12 cellular contexts compared by ENCODE assay signal in the genomic region with DNA sequence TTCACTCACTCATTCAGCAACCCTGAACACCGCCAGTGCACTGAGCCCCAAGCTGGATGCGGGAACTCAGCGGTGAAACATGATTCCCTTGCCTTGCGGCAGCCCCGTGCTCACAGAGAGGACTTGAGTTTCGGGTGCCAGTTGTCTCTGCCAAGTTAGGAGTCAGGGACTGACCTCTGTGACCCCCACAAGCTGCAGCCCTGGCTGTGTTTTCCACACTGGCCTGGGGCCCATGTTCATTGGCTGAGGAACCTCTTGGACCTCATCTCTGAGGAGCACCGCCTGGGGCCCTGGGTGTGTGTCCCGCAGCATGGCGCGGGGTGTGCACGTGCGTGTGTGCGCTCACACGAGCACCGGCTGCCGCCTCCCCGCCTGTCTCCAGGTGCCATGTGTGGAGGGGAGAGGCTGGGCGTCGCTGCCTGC. TPM values are rescaled to one million over a fixed set of nuclear protein-coding genes. Genes with fewer than 3 reads are reported as not detected.
DNase-seq lines count a peak whose midpoint lies in the region; ATAC-seq, FAIRE-seq and TF ChIP-seq lines count a peak whose summit lies in the region.
"Had no signal": no experiment of that assay in that cellular context is flagged by ENCODE, and none has a peak within 500 bp of the region (broad histone marks: within the 10 kb centered on the region; RNA-seq: fewer than 3 reads in every experiment).

No MANE protein-coding gene starts in this region.

- no peak overlapping the region for H3K4me3 ChIP-seq in CD4-positive, CD25-positive, alpha-beta regulatory T cell (ENCODE audit: low read depth, low read length)
- H3K4me3 ChIP-seq in K562 (no peak overlapping the region), left ventricle myocardium inferior (no peak overlapping the region), rectal smooth muscle tissue (ENCODE audit: low read length) (no peak overlapping the region)

- no peaks in the 10 kb centered on the region for H3K9me1 ChIP-seq in K562 (ENCODE audit: control insufficient read depth, insufficient read depth, low read length)

- WGBS in K562 (ENCODE audit: insufficient coverage, low coverage, missing lambda C conversion rate), result 97% methylated on average over 15 of the region's 19 CpGs

- peaks cover 90% of the 10 kb centered on the region for H3K36me3 ChIP-seq in CD4-positive, CD25-positive, alpha-beta regulatory T cell (ENCODE audit: control insufficient read depth, insufficient read depth, low read length)
- H3K36me3 ChIP-seq in K562 (ENCODE audit: control insufficient read depth, insufficient read depth, low read length) (peaks cover 94% of the 10 kb centered on the region; the same call in 2 of the 3 replicates), left ventricle myocardium inferior (peaks cover 88% of the 10 kb centered on the region), rectal smooth muscle tissue (ENCODE audit: control insufficient read depth, insufficient read depth, low read length) (peaks cover 64% of the 10 kb centered on the region)

- CTCF ChIA-PET in K562 (lab: Yijun Ruan, JAX; ENCODE audit: low intra/inter-chr PET ratio), result no interaction called here

- no peak for TF ChIP-seq RAD21 in K562 (CRISPR knock-in tag; conservative IDR thresholded peaks at IDR 0.05 in 1 of 2, IDR thresholded peaks at IDR 0.05 in 1 of 2)

- H3K79me2 ChIP-seq in K562 (ENCODE audit: control insufficient read depth, insufficient read depth, low read length), result no peaks in the 10 kb centered on the region; the same call in 2 of the 3 replicates

- in situ Hi-C loops in K562 (cut with MboI), result no loop called here

- no peaks in the 10 kb centered on the region for H3K27me3 ChIP-seq in CD4-positive, CD25-positive, alpha-beta regulatory T cell (ENCODE audit: control insufficient read depth, insufficient read depth, low read length)
- H3K27me3 ChIP-seq in K562 (ENCODE audit: control insufficient read depth in 2 of 2, insufficient read depth in 2 of 2, low read length in 2 of 2) (no peaks in the 10 kb centered on the region), left ventricle myocardium inferior (ENCODE audit: low read depth) (no peaks in the 10 kb centered on the region), rectal smooth muscle tissue (ENCODE audit: control insufficient read depth, insufficient read depth, low read length) (no peaks in the 10 kb centered on the region)

- no peak for FAIRE-seq in K562 (lab: Jason Lieb, UNC)
- FAIRE-seq: G401.6 had no signal

- no peaks in the 10 kb centered on the region for H3K4me1 ChIP-seq in CD4-positive, CD25-positive, alpha-beta regulatory T cell (ENCODE audit: control insufficient read depth, insufficient read depth, low read length, poor library complexity, severe bottlenecking)
- H3K4me1 ChIP-seq in K562 (replicated peaks in 1 of 2; ENCODE audit: control insufficient read depth in 2 of 2, insufficient read depth in 2 of 2, low read length in 2 of 2), result peaks cover 0 to 22% of the 10 kb centered on the region in 2 experiments; a peak in 1 of 5 replicates
- peaks cover 100% of the 10 kb centered on the region for H3K4me1 ChIP-seq in left ventricle myocardium inferior
- H3K4me1 ChIP-seq in rectal smooth muscle tissue (ENCODE audit: control insufficient read depth, insufficient read depth, low read length), result peaks cover 17% of the 10 kb centered on the region

- no peak overlapping the region for H3K4me3 Mint-ChIP-seq in CD4-positive, CD25-positive, alpha-beta regulatory T cell
- no peak overlapping the region for H3K4me3 Mint-ChIP-seq in activated T-helper 2 cell treated with anti-CD3 and anti-CD28 coated beads, Interferon-gamma antibody, Interleukin-2, Interleukin-4, amounts not matched to agents 10 μg/mL and 5 μg/mL and 100 μg/mL, durations not matched to agents 14 hours and 24 hours and 36 hours (ENCODE audit: low read depth)
- no peak overlapping the region for H3K4me3 Mint-ChIP-seq in T-helper 2 cell treated with Interferon-gamma antibody and Interleukin-4, amounts not matched to agents 5 μg/mL and 100 μg/mL, for 36 hours

- no peak for TF ChIP-seq EP300 in K562 (IDR thresholded peaks at IDR 0.05; ENCODE audit: low read length)

- H3K9me3 Mint-ChIP-seq in CD4-positive, CD25-positive, alpha-beta regulatory T cell, result no peaks in the 10 kb centered on the region
- no peaks in the 10 kb centered on the region for H3K9me3 Mint-ChIP-seq in activated T-helper 2 cell treated with anti-CD3 and anti-CD28 coated beads, Interferon-gamma antibody, Interleukin-2, Interleukin-4, amounts not matched to agents 10 μg/mL and 5 μg/mL and 100 μg/mL, durations not matched to agents 14 hours and 24 hours and 36 hours
- no peaks in the 10 kb centered on the region for H3K9me3 Mint-ChIP-seq in T-helper 2 cell treated with Interferon-gamma antibody and Interleukin-4, amounts not matched to agents 5 μg/mL and 100 μg/mL, for 36 hours

- no peak overlapping the region for H2AFZ ChIP-seq in K562 (ENCODE audit: low read depth, low read length)

- DNase-seq in CD4-positive, CD25-positive, alpha-beta regulatory T cell, result no peak
- DNase-seq in K562 (ENCODE audit: extremely low read depth in 1 of 4, low spot score in 3 of 4) (no peak), left ventricle myocardium inferior (peak; percentile 78), activated T-cell treated with anti-CD3 and anti-CD28 coated beads for 4 hours (no peak)
- DNase-seq in activated T-helper 2 cell treated with anti-CD3 and anti-CD28 coated beads, Interferon-gamma antibody, Interleukin-2, Interleukin-4, amounts not matched to agents 10 μg/mL and 5 μg/mL and 100 μg/mL, durations not matched to agents 14 hours and 24 hours and 36 hours (ENCODE audit: low spot score), result no peak
- DNase-seq in T-helper 2 cell treated with Interferon-gamma antibody and Interleukin-4, amounts not matched to agents 5 μg/mL and 100 μg/mL, for 36 hours (ENCODE audit: low spot score), result no peak
- DNase-seq: GOT3, MV-4-11 had no signal

- no peaks in the 10 kb centered on the region for H3K9me3 ChIP-seq in CD4-positive, CD25-positive, alpha-beta regulatory T cell (ENCODE audit: control insufficient read depth in 2 of 2, low read length in 2 of 2)
- H3K9me3 ChIP-seq in K562 (replicated peaks; ENCODE audit: control insufficient read depth, insufficient read depth, low read depth, low read length) (no peaks in the 10 kb centered on the region), left ventricle myocardium inferior (replicated peaks) (no peaks in the 10 kb centered on the region)

- TF ChIP-seq CTCF in K562 (IDR thresholded peaks at IDR 0.05 in 2 of 3, conservative IDR thresholded peaks at IDR 0.05 in 1 of 3; ENCODE audit: insufficient read depth in 2 of 3, low read depth in 1 of 3, low read length in 3 of 3) (no peak), left ventricle myocardium inferior (IDR thresholded peaks at IDR 0.05; ENCODE audit: borderline replicate concordance) (no peak)

- POLR2A ChIA-PET in K562 (lab: Yijun Ruan, JAX), result interaction anchor here (1.2 kb wide), 1 partner anchor 11 kb away, joined by 3 read pairs; no protein-coding TSS in a partner anchor

- intact Hi-C loops in K562 (cut with micrococcal nuclease), result no loop called here
- intact Hi-C loops in left ventricle myocardium inferior (cut with micrococcal nuclease), result no loop called here
- intact Hi-C loops in activated T-helper 2 cell treated with anti-CD3 and anti-CD28 coated beads, Interferon-gamma antibody, Interleukin-2, Interleukin-4, amounts not matched to agents 10 μg/mL and 5 μg/mL and 100 μg/mL, durations not matched to agents 14 hours and 24 hours and 36 hours (cut with micrococcal nuclease), result no loop called here

- peaks cover 3% of the 10 kb centered on the region; the same call in 1 of the 2 replicates for H4K20me1 ChIP-seq in K562 (replicated peaks; ENCODE audit: control insufficient read depth, insufficient read depth, low read length)

- H3K9ac ChIP-seq in K562 (ENCODE audit: insufficient read depth in 1 of 2, low read depth in 2 of 2, low read length in 2 of 2) (peak overlapping the region in 1 of 2 experiments; percentile 13; a peak in 1 of 4 replicates), rectal smooth muscle tissue (ENCODE audit: low read length) (no peak overlapping the region)

- peaks cover 16% of the 10 kb centered on the region for H3K36me3 Mint-ChIP-seq in CD4-positive, CD25-positive, alpha-beta regulatory T cell
- H3K36me3 Mint-ChIP-seq in activated T-helper 2 cell treated with anti-CD3 and anti-CD28 coated beads, Interferon-gamma antibody, Interleukin-2, Interleukin-4, amounts not matched to agents 10 μg/mL and 5 μg/mL and 100 μg/mL, durations not matched to agents 14 hours and 24 hours and 36 hours (ENCODE audit: low read depth), result peaks cover 53% of the 10 kb centered on the region
- H3K36me3 Mint-ChIP-seq in T-helper 2 cell treated with Interferon-gamma antibody and Interleukin-4, amounts not matched to agents 5 μg/mL and 100 μg/mL, for 36 hours (ENCODE audit: low read depth), result peaks cover 30% of the 10 kb centered on the region

- no TSS peak for BruUV-seq in K562 (replicated peaks; lab: Mats Ljungman, UMichigan)

- no peak for ATAC-seq in CD4-positive, CD25-positive, alpha-beta regulatory T cell (ENCODE audit: low read depth in 2 of 2)
- ATAC-seq in K562 (no peak), HG03097 (IDR thresholded peaks at IDR 0.05; ENCODE audit: low FRiP score, unreplicated experiment) (no peak)

- no peak for TF ChIP-seq POLR2A in K562 (conservative IDR thresholded peaks at IDR 0.05)

- no peaks in the 10 kb centered on the region for H3K27me3 Mint-ChIP-seq in CD4-positive, CD25-positive, alpha-beta regulatory T cell
- H3K27me3 Mint-ChIP-seq in activated T-helper 2 cell treated with anti-CD3 and anti-CD28 coated beads, Interferon-gamma antibody, Interleukin-2, Interleukin-4, amounts not matched to agents 10 μg/mL and 5 μg/mL and 100 μg/mL, durations not matched to agents 14 hours and 24 hours and 36 hours (ENCODE audit: low read depth), result no peaks in the 10 kb centered on the region
- H3K27me3 Mint-ChIP-seq in T-helper 2 cell treated with Interferon-gamma antibody and Interleukin-4, amounts not matched to agents 5 μg/mL and 100 μg/mL, for 36 hours (ENCODE audit: low read depth), result no peaks in the 10 kb centered on the region

- no peak overlapping the region for H3K4me2 ChIP-seq in K562 (ENCODE audit: insufficient read depth, low read length)

- peak overlapping the region; percentile 15 to 62 (median 48) for H3K27ac Mint-ChIP-seq in CD4-positive, CD25-positive, alpha-beta regulatory T cell
- H3K27ac Mint-ChIP-seq in activated T-helper 2 cell treated with anti-CD3 and anti-CD28 coated beads, Interferon-gamma antibody, Interleukin-2, Interleukin-4, amounts not matched to agents 10 μg/mL and 5 μg/mL and 100 μg/mL, durations not matched to agents 14 hours and 24 hours and 36 hours, result no peak overlapping the region
- H3K27ac Mint-ChIP-seq in T-helper 2 cell treated with Interferon-gamma antibody and Interleukin-4, amounts not matched to agents 5 μg/mL and 100 μg/mL, for 36 hours, result no peak overlapping the region

- no peaks in the 10 kb centered on the region for H3K4me1 Mint-ChIP-seq in CD4-positive, CD25-positive, alpha-beta regulatory T cell
- no peaks in the 10 kb centered on the region for H3K4me1 Mint-ChIP-seq in activated T-helper 2 cell treated with anti-CD3 and anti-CD28 coated beads, Interferon-gamma antibody, Interleukin-2, Interleukin-4, amounts not matched to agents 10 μg/mL and 5 μg/mL and 100 μg/mL, durations not matched to agents 14 hours and 24 hours and 36 hours (ENCODE audit: low read depth)
- H3K4me1 Mint-ChIP-seq in T-helper 2 cell treated with Interferon-gamma antibody and Interleukin-4, amounts not matched to agents 5 μg/mL and 100 μg/mL, for 36 hours (ENCODE audit: low read depth), result no peaks in the 10 kb centered on the region

- no peak overlapping the region for H3K27ac ChIP-seq in CD4-positive, CD25-positive, alpha-beta regulatory T cell (ENCODE audit: insufficient read depth, low read length, poor library complexity, severe bottlenecking)
- no peak overlapping the region for H3K27ac ChIP-seq in K562 (ENCODE audit: extremely low read depth, low read depth, low read length)
- H3K27ac ChIP-seq in left ventricle myocardium inferior (replicated peaks), result peak overlapping the region; percentile 91
- peak overlapping the region; percentile 2 for H3K27ac ChIP-seq in rectal smooth muscle tissue (ENCODE audit: low read depth, low read length)

RNA-seq across cellular contexts. Expression of a gene that starts 31.0 kb away (rescaled TPM):
- 6.1 TPM for total RNA-seq in CD4-positive, CD25-positive, alpha-beta regulatory T cell
- 1 to 10 TPM; 1.0 to 2.6 (median 1.9) TPM for polyA plus RNA-seq in CD4-positive, CD25-positive, alpha-beta regulatory T cell
- total RNA-seq in K562 (2011; cell fraction: chromatin; rRNA removed; ENCODE audit: low replicate concordance), result 21.8 and 34.6 TPM in 2 replicates
- total RNA-seq in K562 (2011; cell fraction: nucleolus; rRNA removed), result 22.1 and 24.8 TPM in 2 replicates
- 16.0 and 28.2 TPM in 2 replicates for total RNA-seq in K562 (2011; cell fraction: nucleoplasm; rRNA removed)
- total RNA-seq in K562 (2014; rRNA removed) (1.6 and 3.1 TPM in 2 replicates), K562 (2014; rRNA removed; fragmentation: Illumina TruSeq; extraction: Trizol) (0.89 and 1.2 TPM in 2 replicates), K562 (2015; rRNA removed; fragmentation: Illumina TruSeq; extraction: Trizol) (0.83 and 0.87 TPM in 2 replicates), K562 (2021) (3.7 and 4.8 TPM in 2 replicates), left ventricle myocardium inferior (0.22 TPM)
- polyA plus RNA-seq in K562 (2011; rRNA removed) (6.8 and 14.8 TPM in 2 replicates), K562 (2014; fragmentation: Illumina TruSeq; extraction: Trizol) (3.4 and 4.7 TPM in 2 replicates), K562 (2014; fragmentation: Nextera tagmentation; extraction: Ambion mirVana) (1 to 10 TPM in 1 of 2 experiments, under 1 TPM in 1; 0.84 to 1.0 TPM), K562 (2014; rRNA removed) (5.6 and 7.0 TPM in 2 replicates)
- polyA plus RNA-seq in K562 (2011; cell fraction: cytosol; rRNA removed), result 11.9 and 13.7 TPM in 2 replicates
- 61.9 and 73.0 TPM in 2 replicates for polyA plus RNA-seq in K562 (2011; cell fraction: nucleus; rRNA removed)
- polyA plus RNA-seq in K562 (2012), result 2.9 and 8.2 TPM in 2 replicates
- 1.2 and 1.3 TPM in 2 replicates for polyA minus RNA-seq in K562 (2011; rRNA and poly(A)+ RNA removed)
- polyA minus RNA-seq in K562 (2011; cell fraction: cytosol; rRNA and poly(A)+ RNA removed), result 2.8 and 4.4 TPM in 2 replicates
- 5.1 and 7.3 TPM in 2 replicates for polyA minus RNA-seq in K562 (2011; cell fraction: nucleus; rRNA and poly(A)+ RNA removed)
- 2.9 and 3.6 TPM in 2 replicates for total RNA-seq in activated T-helper 2 cell treated with anti-CD3 and anti-CD28 coated beads, Interferon-gamma antibody, Interleukin-2, Interleukin-4, amounts not matched to agents 10 μg/mL and 5 μg/mL and 100 μg/mL, durations not matched to agents 14 hours and 24 hours and 36 hours
- total RNA-seq: dermis microvascular lymphatic vessel endothelial cell had no signal

Comparison
In these comparisons a context has a peak if more than half of its experiments do, and no peak if none do; other contexts are left out.
1. H3K27ac ChIP-seq: peak in left ventricle myocardium inferior (single experiment) and rectal smooth muscle tissue (single experiment); none in CD4-positive, CD25-positive, alpha-beta regulatory T cell (single experiment) and K562 (single experiment).
2. H3K27ac Mint-ChIP-seq: peak in CD4-positive, CD25-positive, alpha-beta regulatory T cell (3 of 3); none in activated T-helper 2 cell treated with anti-CD3 and anti-CD28 coated beads, Interferon-gamma antibody, Interleukin-2, Interleukin-4, amounts not matched to agents 10 μg/mL and 5 μg/mL and 100 μg/mL, durations not matched to agents 14 hours and 24 hours and 36 hours (single experiment) and T-helper 2 cell treated with Interferon-gamma antibody and Interleukin-4, amounts not matched to agents 5 μg/mL and 100 μg/mL, for 36 hours (single experiment).